ENCODE assay signal across 23 cellular contexts in genomic region chr5:154086641-154087040, GRCh38. TPM values are rescaled to one million over a fixed set of nuclear protein-coding genes. Genes with fewer than 3 reads are reported as not detected.
DNase-seq lines count a peak whose midpoint lies in the region; ATAC-seq and TF ChIP-seq lines count a peak whose summit lies in the region.
"Had no signal": no experiment of that assay in that cellular context is flagged by ENCODE, and none has a peak within 500 bp of the region (broad histone marks: within the 10 kb centered on the region; RNA-seq: fewer than 3 reads in every experiment).

No MANE protein-coding gene starts in this region.

- no peak for ATAC-seq in foreskin keratinocyte
- ATAC-seq: esophagus mucosa had no signal

- DNase-seq in NCI-H82 treated with DMSO at 0.1 percent for 48 hours (lab: John Stamatoyannopoulos, UW; ENCODE audit: unreplicated experiment) (peak; percentile 25), NCI-H82 (lab: John Stamatoyannopoulos, UW) (no peak), NCI-H446 treated with DMSO at 0.1 percent for 48 hours (lab: John Stamatoyannopoulos, UW) (peak; percentile 69), fibroblast of the aortic adventitia (ENCODE audit: low read depth) (peak; percentile 39), foreskin keratinocyte (no peak), germinal center (ENCODE audit: low spot score) (no peak), DMS153 treated with DMSO at 0.1 percent for 48 hours (lab: John Stamatoyannopoulos, UW; ENCODE audit: unreplicated experiment) (no peak)
- DNase-seq: activated B cell treated with CpG ODN at 0.5 μM for 24 hours; activated CD4-positive, alpha-beta T cell treated with anti-CD3 and anti-CD28 coated beads, Interleukin-2, amount 50 U/mL, for 4 hours; activated CD8-positive, alpha-beta memory T cell treated with anti-CD3 and anti-CD28 coated beads, Interleukin-2, amount 50 U/mL, for 4 hours; activated naive CD8-positive, alpha-beta T cell treated with anti-CD3 and anti-CD28 coated beads, Interleukin-2, amount 10 ng/mL, durations not matched to agents 7 days and 5 days; Calu3; effector memory CD4-positive, alpha-beta T cell; MV-4-11; NCI-H187; stomach; T-helper 9 cell had no signal

- H3K36me3 ChIP-seq in skeletal muscle satellite cell (ENCODE audit: insufficient read depth, low read length), result no peaks in the 10 kb centered on the region
- H3K36me3 ChIP-seq: BLaER1 treated with 17β-estradiol and CSF1 and Interleukin-3, amounts not matched to agents 10 nM and 100 nM; HAP-1; stomach; tibial nerve had no signal

- H3K27me3 ChIP-seq in skeletal muscle satellite cell (ENCODE audit: control insufficient read depth, insufficient read depth, low read length) (peaks cover 3% of the 10 kb centered on the region), foreskin keratinocyte (peaks cover 14% of the 10 kb centered on the region)
- H3K27me3 ChIP-seq: BLaER1 treated with 17β-estradiol and CSF1 and Interleukin-3, amounts not matched to agents 10 nM and 100 nM; stomach; tibial nerve had no signal

- H3K4me3 ChIP-seq in fibroblast of the aortic adventitia (ENCODE audit: low read depth, low read length) (no peak overlapping the region), skeletal muscle satellite cell (ENCODE audit: low read length) (no peak overlapping the region)
- H3K4me3 ChIP-seq: BLaER1 treated with 17β-estradiol and CSF1 and Interleukin-3, amounts not matched to agents 10 nM and 100 nM; HAP-1; stomach; tibial nerve had no signal

- no peak overlapping the region for H3K27ac ChIP-seq in foreskin keratinocyte
- H3K27ac ChIP-seq: BLaER1 treated with 17β-estradiol and CSF1 and Interleukin-3, amounts not matched to agents 10 nM and 100 nM; RWPE1; stomach; tibial nerve had no signal

- no peak for TF ChIP-seq CTCF in fibroblast of the aortic adventitia (IDR thresholded peaks at IDR 0.05; ENCODE audit: insufficient read depth, low read length)
- TF ChIP-seq CTCF in foreskin keratinocyte (conservative IDR thresholded peaks at IDR 0.05), result no peak

- H3K9me3 ChIP-seq in skeletal muscle satellite cell (replicated peaks; ENCODE audit: low read length), result no peaks in the 10 kb centered on the region
- H3K9me3 ChIP-seq: HAP-1, stomach, tibial nerve had no signal

- no peak overlapping the region for H3K9ac ChIP-seq in skeletal muscle satellite cell (ENCODE audit: low read depth, low read length)
- H3K9ac ChIP-seq: BLaER1 treated with 17β-estradiol and CSF1 and Interleukin-3, amounts not matched to agents 10 nM and 100 nM had no signal

- H3K4me2 ChIP-seq in skeletal muscle satellite cell (ENCODE audit: low read length), result peak overlapping the region; percentile 54
- H3K4me2 ChIP-seq: BLaER1 treated with 17β-estradiol and CSF1 and Interleukin-3, amounts not matched to agents 10 nM and 100 nM had no signal

- H3K4me1 ChIP-seq in skeletal muscle satellite cell (ENCODE audit: control insufficient read depth, insufficient read depth, low read length) (peaks cover 18% of the 10 kb centered on the region), foreskin keratinocyte (no peaks in the 10 kb centered on the region)
- H3K4me1 ChIP-seq: stomach had no signal

RNA-seq across cellular contexts. Expression of gene MFAP3, which starts 47.9 kb away (rescaled TPM):
- total RNA-seq in fibroblast of the aortic adventitia (ENCODE audit: low replicate concordance), result 13.5 and 75.3 TPM in 2 replicates
- total RNA-seq in skeletal muscle satellite cell (2012; rRNA removed), result 49.2 and 57.2 TPM in 2 replicates
- total RNA-seq in foreskin keratinocyte, result 34.6 and 34.8 TPM in 2 replicates
- polyA plus RNA-seq in foreskin keratinocyte, result 2.0 and 2.9 TPM in 2 replicates

RNA-seq across cellular contexts. Expression of gene FAM114A2, which starts 47.9 kb away (rescaled TPM):
- total RNA-seq in fibroblast of the aortic adventitia (ENCODE audit: low replicate concordance) (34.7 and 39.3 TPM in 2 replicates), foreskin keratinocyte (16.4 and 18.6 TPM in 2 replicates)
- total RNA-seq in skeletal muscle satellite cell (2012; rRNA removed), result 30.6 and 37.5 TPM in 2 replicates
- polyA plus RNA-seq in foreskin keratinocyte, result 6.1 and 6.8 TPM in 2 replicates

Comparison
In these comparisons a context has a peak if more than half of its experiments do, and no peak if none do; other contexts are left out.
1. DNase-seq: peak in NCI-H82 treated with DMSO at 0.1 percent for 48 hours (single experiment), NCI-H446 treated with DMSO at 0.1 percent for 48 hours (single experiment) and fibroblast of the aortic adventitia (single experiment); none in NCI-H82 (single experiment), foreskin keratinocyte (0 of 2), germinal center (single experiment) and DMS153 treated with DMSO at 0.1 percent for 48 hours (single experiment).